14 cellular contexts compared by ENCODE assay signal in genomic region chr1:53657891-53658396, GRCh38.
DNase-seq lines count a peak whose midpoint lies in the region; ATAC-seq and TF ChIP-seq lines count a peak whose summit lies in the region.
"Had no signal": no experiment of that assay in that cellular context is flagged by ENCODE, and none has a peak within 500 bp of the region (broad histone marks: within the 10 kb centered on the region; RNA-seq: fewer than 3 reads in every experiment).

No MANE protein-coding gene starts in this region.

- H3K4me2 ChIP-seq in DND-41 (ENCODE audit: insufficient read depth, low read length) (no peak overlapping the region), mammary epithelial cell (ENCODE audit: insufficient read depth, low read depth, low read length) (no peak overlapping the region)

- no peak overlapping the region for H3K9ac ChIP-seq in DND-41 (ENCODE audit: low read depth, low read length)
- no peak overlapping the region for H3K9ac ChIP-seq in mammary epithelial cell (ENCODE audit: insufficient read depth, low read length)

- no peaks in the 10 kb centered on the region; the same call in 1 of the 2 replicates for H4K20me1 ChIP-seq in DND-41 (ENCODE audit: insufficient read depth, low read length)
- H4K20me1 ChIP-seq in mammary epithelial cell (ENCODE audit: insufficient read depth, low read length) = no peaks in the 10 kb centered on the region

- DNase-seq in DND-41 (no peak), chondrocyte (ENCODE audit: low spot score) (peak; percentile 34), osteocyte (ENCODE audit: extremely low spot score, unreplicated experiment) (no peak), mammary epithelial cell (no peak), upper lobe of right lung (no peak), DMS53 (lab: John Stamatoyannopoulos, UW) (no peak), DMS153 treated with DMSO at 0.1 percent for 48 hours (lab: John Stamatoyannopoulos, UW; ENCODE audit: unreplicated experiment) (no peak)
- DNase-seq: CD4-positive, alpha-beta memory T cell; COR-L47; DMS153; DMS79 treated with DMSO at 0.1 percent for 48 hours; GOT3 had no signal

- H3K36me3 ChIP-seq in DND-41 (ENCODE audit: insufficient read depth, low read length) (no peaks in the 10 kb centered on the region), HEK293 (ENCODE audit: control insufficient read depth in 2 of 2, insufficient read depth in 1 of 2, low read length in 2 of 2) (no peaks in the 10 kb centered on the region), mammary epithelial cell (ENCODE audit: insufficient read depth, low read length) (no peaks in the 10 kb centered on the region), upper lobe of right lung (no peaks in the 10 kb centered on the region)
- H3K36me3 ChIP-seq: HAP-1 had no signal

- 89% methylated on average over 1 of the region's 1 CpG for WGBS in mammary epithelial cell (ENCODE audit: low coverage, missing lambda C conversion rate)

- H3K27ac Mint-ChIP-seq in chondrocyte (ENCODE audit: unreplicated experiment) (peak overlapping the region; percentile 72), osteocyte (ENCODE audit: unreplicated experiment) (peak overlapping the region; percentile 65)
- H3K27ac Mint-ChIP-seq: CD4-positive, alpha-beta memory T cell had no signal

- POLR2A ChIA-PET in HEK293 (lab: Yijun Ruan, JAX) = no interaction called here

- CTCF ChIA-PET in HEK293 (lab: Yijun Ruan, JAX) = no interaction called here
- CTCF ChIA-PET in mammary epithelial cell (lab: Charles Lee; ENCODE audit: low non-redundant PET) = no interaction called here

- in situ Hi-C loops in mammary epithelial cell (cut with MboI; ENCODE audit: low sequenced_read_pairs in 2 of 2) = loop anchor here in 1 of 2 donors (25.0 kb wide), 1 partner anchor 171 kb away; no protein-coding TSS in a partner anchor

- H3K9me3 ChIP-seq in DND-41 (ENCODE audit: insufficient read depth, low read length, severe bottlenecking) (no peaks in the 10 kb centered on the region), HEK293 (ENCODE audit: control insufficient read depth, insufficient read depth, low read depth, low read length) (no peaks in the 10 kb centered on the region), mammary epithelial cell (replicated peaks; ENCODE audit: insufficient read depth, low read length) (no peaks in the 10 kb centered on the region), upper lobe of right lung (no peaks in the 10 kb centered on the region)
- H3K9me3 ChIP-seq: HAP-1 had no signal

- H3K27me3 ChIP-seq in DND-41 (ENCODE audit: insufficient read depth, low read length, poor library complexity) = peaks cover 26% of the 10 kb centered on the region
- peaks cover 2% of the 10 kb centered on the region for H3K27me3 ChIP-seq in mammary epithelial cell (ENCODE audit: insufficient read depth, low read length)
- H3K27me3 ChIP-seq in upper lobe of right lung = no peaks in the 10 kb centered on the region

- H3K4me1 Mint-ChIP-seq in chondrocyte (ENCODE audit: low read depth) (peaks cover 49% of the 10 kb centered on the region), osteocyte (ENCODE audit: unreplicated experiment) (peaks cover 78% of the 10 kb centered on the region)

- BruUV-seq in mammary epithelial cell (replicated peaks; lab: Mats Ljungman, UMichigan) = no TSS peak

- ATAC-seq in DND-41 (ENCODE audit: insufficient read depth, low read depth) = peak; percentile 35; the same call in 1 of the 3 replicates
- no peak for ATAC-seq in upper lobe of right lung

- H3K4me3 Mint-ChIP-seq in chondrocyte (ENCODE audit: unreplicated experiment) = no peak overlapping the region
- no peak overlapping the region for H3K4me3 Mint-ChIP-seq in osteocyte (ENCODE audit: unreplicated experiment)
- H3K4me3 Mint-ChIP-seq: CD4-positive, alpha-beta memory T cell had no signal

- H2AFZ ChIP-seq in DND-41 (ENCODE audit: low read depth, low read length) (no peak overlapping the region), mammary epithelial cell (ENCODE audit: low read depth, low read length) (no peak overlapping the region)

- H3K4me1 ChIP-seq in DND-41 (ENCODE audit: insufficient read depth, low read length) (no peaks in the 10 kb centered on the region), HEK293 (ENCODE audit: control insufficient read depth, insufficient read depth, low read length) (no peaks in the 10 kb centered on the region), mammary epithelial cell (ENCODE audit: insufficient read depth, low read length) (no peaks in the 10 kb centered on the region), upper lobe of right lung (no peaks in the 10 kb centered on the region)
- H3K4me1 ChIP-seq: HAP-1 had no signal

- H3K27me3 Mint-ChIP-seq in chondrocyte (ENCODE audit: low read depth) (no peaks in the 10 kb centered on the region), osteocyte (ENCODE audit: unreplicated experiment) (no peaks in the 10 kb centered on the region)

- no peaks in the 10 kb centered on the region for H3K36me3 Mint-ChIP-seq in chondrocyte (ENCODE audit: low read depth)
- no peaks in the 10 kb centered on the region for H3K36me3 Mint-ChIP-seq in osteocyte (ENCODE audit: unreplicated experiment)
- H3K36me3 Mint-ChIP-seq: CD4-positive, alpha-beta memory T cell had no signal

- no peaks in the 10 kb centered on the region for H3K9me3 Mint-ChIP-seq in chondrocyte (ENCODE audit: low read depth)
- no peaks in the 10 kb centered on the region for H3K9me3 Mint-ChIP-seq in osteocyte (ENCODE audit: unreplicated experiment)
- H3K9me3 Mint-ChIP-seq: CD4-positive, alpha-beta memory T cell had no signal

- intact Hi-C loops in mammary epithelial cell (cut with micrococcal nuclease) (no loop called here), upper lobe of right lung (cut with DNase I) (no loop called here)

- dilution Hi-C loops in mammary epithelial cell (cut with HindIII; ENCODE audit: low sequenced_read_pairs) = no loop called here

- no peaks in the 10 kb centered on the region for H3K79me2 ChIP-seq in DND-41 (ENCODE audit: insufficient read depth, low read length)
- no peaks in the 10 kb centered on the region for H3K79me2 ChIP-seq in mammary epithelial cell (ENCODE audit: insufficient read depth, low read length)

- H3K27ac ChIP-seq in DND-41 (ENCODE audit: low read length) (no peak overlapping the region), HEK293 (ENCODE audit: extremely low read depth, low read depth, low read length) (no peak overlapping the region), mammary epithelial cell (ENCODE audit: insufficient read depth, low read depth, low read length) (no peak overlapping the region), upper lobe of right lung (no peak overlapping the region)

- TF ChIP-seq CTCF in DND-41 (IDR thresholded peaks at IDR 0.05; ENCODE audit: borderline replicate concordance, extremely low read depth, low read length, poor library complexity, severe bottlenecking) (no peak), HEK293 (tag by site-specific recombination; IDR thresholded peaks at IDR 0.05) (no peak), chondrocyte (IDR thresholded peaks at IDR 0.05) (no peak), osteocyte (IDR thresholded peaks at IDR 0.05) (no peak), mammary epithelial cell (conservative IDR thresholded peaks at IDR 0.05 in 1 of 2, IDR thresholded peaks at IDR 0.05 in 1 of 2; ENCODE audit: extremely low read depth in 1 of 2, insufficient read depth in 1 of 2, low read depth in 1 of 2, low read length in 2 of 2) (no peak), upper lobe of right lung (IDR thresholded peaks at IDR 0.05) (no peak)

- H3K4me3 ChIP-seq in DND-41 (ENCODE audit: low read depth in 1 of 2, low read length in 2 of 2) (no peak overlapping the region), HEK293 (ENCODE audit: low read depth, low read length) (no peak overlapping the region), mammary epithelial cell (replicated peaks in 1 of 3; ENCODE audit: insufficient read depth in 1 of 3, low read depth in 2 of 3, low read length in 3 of 3) (no peak overlapping the region), upper lobe of right lung (no peak overlapping the region)
- H3K4me3 ChIP-seq: HAP-1 had no signal

TF ChIP-seq in HEK293, 187 proteins besides CTCF, POLR2A, EP300 and RAD21:
- TF ChIP-seq ZNF248 (tag by site-specific recombination; IDR thresholded peaks at IDR 0.05) (no peak), YY1 (tag by site-specific recombination; IDR thresholded peaks at IDR 0.05) (no peak), ZNF558 (tag by site-specific recombination; IDR thresholded peaks at IDR 0.05) (no peak), ZFP3 (tag by site-specific recombination; IDR thresholded peaks at IDR 0.05; ENCODE audit: low read depth) (peak; percentile 82), ZBTB17 (tag by site-specific recombination; IDR thresholded peaks at IDR 0.05) (no peak), ZSCAN23 (tag by site-specific recombination; IDR thresholded peaks at IDR 0.05) (no peak), ZNF121 (tag by site-specific recombination; IDR thresholded peaks at IDR 0.05) (no peak), ZBTB20 (tag by site-specific recombination; IDR thresholded peaks at IDR 0.05) (no peak)
